Comparison of ENCODE assay signal across 2 cellular contexts in the genomic region with DNA sequence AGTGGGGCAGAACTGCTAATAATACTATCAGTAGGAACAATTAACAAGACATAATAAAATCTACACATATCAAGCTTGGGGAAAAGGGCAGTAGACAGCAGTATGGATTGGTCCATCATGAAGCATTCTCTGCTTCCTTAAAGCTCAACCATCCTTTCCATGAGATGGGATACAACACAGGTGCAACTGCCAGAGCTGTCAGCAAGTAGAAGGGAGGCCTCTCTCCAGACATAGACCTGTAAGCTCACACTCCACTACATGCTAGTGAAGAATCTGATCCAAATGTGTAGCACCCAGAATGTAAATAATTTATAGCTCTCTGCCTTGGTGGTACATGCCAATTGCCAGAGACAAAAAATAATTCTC.
TF ChIP-seq lines count a peak whose summit lies in the region.

No MANE protein-coding gene starts in this region.

TF ChIP-seq in IMR-90, 13 proteins besides CTCF, POLR2A, EP300 and RAD21:
- TF ChIP-seq CHD1 (IDR thresholded peaks at IDR 0.05; ENCODE audit: low read depth, low read length) (no peak), MAFK (IDR thresholded peaks at IDR 0.05; ENCODE audit: low read depth, low read length) (no peak), SMC3 (IDR thresholded peaks at IDR 0.05; ENCODE audit: low read depth, low read length) (no peak), MXI1 (IDR thresholded peaks at IDR 0.05; ENCODE audit: borderline replicate concordance, low read depth, low read length) (no peak), CEBPB (IDR thresholded peaks at IDR 0.05; ENCODE audit: low read depth, low read length) (no peak), USF2 (IDR thresholded peaks at IDR 0.05; ENCODE audit: low read depth, low read length) (no peak), RCOR1 (IDR thresholded peaks at IDR 0.05; ENCODE audit: insufficient replicate concordance, low read length) (no peak), NFE2L2 (IDR thresholded peaks at IDR 0.05; ENCODE audit: low read depth, low read length) (no peak), BHLHE40 (IDR thresholded peaks at IDR 0.05; ENCODE audit: low read depth, low read length) (no peak), FOS (IDR thresholded peaks at IDR 0.05; ENCODE audit: low read depth, low read length) (no peak), RFX5 (IDR thresholded peaks at IDR 0.05; ENCODE audit: low read depth, low read length) (no peak), MAZ (IDR thresholded peaks at IDR 0.05; ENCODE audit: borderline replicate concordance, low read depth, low read length) (no peak)
- TF ChIP-seq, protein P1, sequence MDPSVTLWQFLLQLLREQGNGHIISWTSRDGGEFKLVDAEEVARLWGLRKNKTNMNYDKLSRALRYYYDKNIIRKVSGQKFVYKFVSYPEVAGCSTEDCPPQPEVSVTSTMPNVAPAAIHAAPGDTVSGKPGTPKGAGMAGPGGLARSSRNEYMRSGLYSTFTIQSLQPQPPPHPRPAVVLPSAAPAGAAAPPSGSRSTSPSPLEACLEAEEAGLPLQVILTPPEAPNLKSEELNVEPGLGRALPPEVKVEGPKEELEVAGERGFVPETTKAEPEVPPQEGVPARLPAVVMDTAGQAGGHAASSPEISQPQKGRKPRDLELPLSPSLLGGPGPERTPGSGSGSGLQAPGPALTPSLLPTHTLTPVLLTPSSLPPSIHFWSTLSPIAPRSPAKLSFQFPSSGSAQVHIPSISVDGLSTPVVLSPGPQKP (IDR thresholded peaks at IDR 0.05; ENCODE audit: borderline replicate concordance, low read depth, low read length) = no peak

TF ChIP-seq in GM12878, 131 proteins besides CTCF, POLR2A, EP300 and RAD21:
- TF ChIP-seq MXI1 (IDR thresholded peaks at IDR 0.05; ENCODE audit: low read depth, low read length) (no peak), CREB1 (IDR thresholded peaks at IDR 0.05; ENCODE audit: low read depth) (0 out of 2 replicates have a peak, but pooled peaks have one; percentile 5), KDM1A (IDR thresholded peaks at IDR 0.05; ENCODE audit: borderline replicate concordance) (no peak), MTA3 (IDR thresholded peaks at IDR 0.05; ENCODE audit: borderline replicate concordance, low read length) (peak; percentile 9; the same call in 1 of the 2 replicates), ZNF217 (IDR thresholded peaks at IDR 0.05) (no peak), FOXM1 (IDR thresholded peaks at IDR 0.05; ENCODE audit: low read depth, low read length) (0 out of 2 replicates have a peak, but pooled peaks have one; percentile 24), HDAC2 (IDR thresholded peaks at IDR 0.05) (no peak)
